7 cellular contexts compared by ENCODE assay signal in the genomic region with DNA sequence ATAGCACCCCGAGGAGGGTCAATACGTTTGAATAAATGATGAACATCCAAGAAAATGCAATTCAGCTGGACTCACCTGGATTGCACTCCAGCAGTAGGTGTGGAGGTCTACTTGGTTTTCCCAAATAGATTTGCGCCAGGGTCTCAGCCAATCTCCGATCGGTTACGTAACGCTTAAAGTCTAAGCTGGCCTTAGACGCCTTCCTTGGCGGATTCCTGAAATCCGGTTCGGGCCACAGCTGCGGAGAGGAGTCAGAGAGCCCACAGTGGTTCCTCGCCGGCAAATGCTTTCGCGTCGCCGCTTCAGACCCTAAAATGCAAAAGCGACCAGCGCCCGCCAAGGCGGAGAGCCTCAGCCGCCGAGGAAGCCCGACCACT. TPM values are rescaled to one million over a fixed set of nuclear protein-coding genes. Genes with fewer than 3 reads are reported as not detected.
DNase-seq lines count a peak whose midpoint lies in the region; ATAC-seq, FAIRE-seq and TF ChIP-seq lines count a peak whose summit lies in the region.

No MANE protein-coding gene starts in this region.

- H3K36me3 ChIP-seq in adrenal gland (replicated peaks in 1 of 2) = peaks cover 0 to 15% of the 10 kb centered on the region in 2 donors
- H3K36me3 ChIP-seq in kidney (ENCODE audit: control insufficient read depth in 1 of 2, insufficient read depth in 2 of 2, low read length in 2 of 2) = no peaks in the 10 kb centered on the region

- H3K27ac ChIP-seq in adrenal gland = peak overlapping the region; percentile 46 to 98 (median 75)
- peak overlapping the region in 1 of 2 donors; percentile 80 for H3K27ac ChIP-seq in kidney (ENCODE audit: low read depth in 2 of 2, low read length in 2 of 2)
- peak overlapping the region; percentile 82 for H3K27ac ChIP-seq in temporal lobe (ENCODE audit: low read depth, low read length)

- no peaks in the 10 kb centered on the region for H3K27me3 ChIP-seq in adrenal gland

- DNase-seq in adrenal gland = no peak
- DNase-seq in kidney = no peak
- DNase-seq in SKM-1 (lab: John Stamatoyannopoulos, UW; ENCODE audit: unreplicated experiment) = no peak
- DNase-seq in activated CD8-positive, alpha-beta memory T cell treated with anti-CD3 and anti-CD28 coated beads, Interleukin-2, amount 50 U/mL, for 48 hours = no peak

- TF ChIP-seq POLR2A in GM18505 (IDR thresholded peaks at IDR 0.05; ENCODE audit: borderline replicate concordance, extremely low read depth, insufficient read depth, insufficient read length) (no peak), adrenal gland (IDR thresholded peaks at IDR 0.05) (no peak)

- intact Hi-C loops in adrenal gland (cut with DNase I) (no loop called here), kidney (cut with DNase I) (no loop called here)

- WGBS in adrenal gland, 4 donors = 0 to 1% (median 1%) methylated on average over 2 to 25 of the region's 25 CpGs

- H3K4me3 ChIP-seq in adrenal gland (peak overlapping the region; percentile 66 to 91 (median 83)), kidney (ENCODE audit: low read length in 2 of 2) (peak overlapping the region; percentile 97 to 99)

- H3K9me3 ChIP-seq in adrenal gland (replicated peaks in 1 of 3) (no peaks in the 10 kb centered on the region), kidney (ENCODE audit: control insufficient read depth in 1 of 2, low read length in 2 of 2) (no peaks in the 10 kb centered on the region)

- H3K4me1 ChIP-seq in adrenal gland (replicated peaks in 1 of 2) = peaks cover 42 to 54% of the 10 kb centered on the region in 2 donors
- peaks cover 14 to 31% of the 10 kb centered on the region in 2 donors for H3K4me1 ChIP-seq in kidney (ENCODE audit: control insufficient read depth in 1 of 2, insufficient read depth in 1 of 2, low read depth in 1 of 2, low read length in 2 of 2)

- peak; percentile 2 for ATAC-seq in GM18505 (IDR thresholded peaks at IDR 0.05; ENCODE audit: unreplicated experiment)
- ATAC-seq in HG03457 (IDR thresholded peaks at IDR 0.05; ENCODE audit: unreplicated experiment) = peak; percentile 1

- FAIRE-seq in kidney (lab: Jason Lieb, UNC) = no peak

- no peak for TF ChIP-seq CTCF in adrenal gland (IDR thresholded peaks at IDR 0.05)
- no peak for TF ChIP-seq CTCF in kidney (IDR thresholded peaks at IDR 0.05; ENCODE audit: borderline replicate concordance, extremely low read depth, insufficient read depth)

- H3K9ac ChIP-seq in kidney (ENCODE audit: low read length in 2 of 2) = peak overlapping the region; percentile 71 to 89

RNA-seq across cellular contexts. Expression of a gene that starts 0.3 kb away (rescaled TPM):
- total RNA-seq in adrenal gland = 10 to 100 TPM; 15.1 to 32.5 (median 27.1) TPM
- polyA plus RNA-seq in adrenal gland = 10 to 100 TPM in 1 of 3 donors, 1 to 10 TPM in 2; 6.0 to 44.8 (median 7.2) TPM
- total RNA-seq in kidney = 10.8 TPM
- polyA plus RNA-seq in kidney (ENCODE audit: insufficient read depth, low read depth, low replicate concordance) = 14.7 TPM
- 13.8 TPM for total RNA-seq in temporal lobe

RNA-seq across cellular contexts. Expression of a gene that starts 0.5 kb away (rescaled TPM):
- total RNA-seq in adrenal gland = 10 to 100 TPM; 33.3 to 85.6 (median 60.1) TPM
- 10 to 100 TPM; 11.4 to 27.3 (median 13.9) TPM for polyA plus RNA-seq in adrenal gland
- 24.1 TPM for total RNA-seq in kidney
- 5.6 TPM for polyA plus RNA-seq in kidney (ENCODE audit: insufficient read depth, low read depth, low replicate concordance)
- 25.6 TPM for total RNA-seq in temporal lobe

RNA-seq across cellular contexts. Expression of a gene that starts 58.7 kb away (rescaled TPM):
- 10 to 100 TPM; 13.5 to 56.4 (median 26.3) TPM for total RNA-seq in adrenal gland
- polyA plus RNA-seq in adrenal gland = 10 to 100 TPM; 16.8 to 29.9 (median 25.6) TPM
- 23.9 TPM for total RNA-seq in kidney
- 23.3 TPM for polyA plus RNA-seq in kidney (ENCODE audit: insufficient read depth, low read depth, low replicate concordance)
- total RNA-seq in temporal lobe = 24.8 TPM
